In genomic region chrX:15163131-15163530, GRCh38 we compare ENCODE assay signal across 1 cellular context.
A peak's percentile ranks its signal among the peaks of the same experiment; 100 is the strongest.
TF ChIP-seq lines count a peak whose summit lies in the region.

No MANE protein-coding gene starts in this region.

TF ChIP-seq in K562, 482 proteins besides CTCF, POLR2A, EP300 and RAD21 (continued from another document):
- TF ChIP-seq USF1 (CRISPR knock-in tag; IDR thresholded peaks at IDR 0.05) (no peak), C11orf30 (IDR thresholded peaks at IDR 0.05; ENCODE audit: low read depth) (peak; percentile 61; the same call in 1 of the 2 replicates), MAFK (IDR thresholded peaks at IDR 0.05; ENCODE audit: low read length) (peak; percentile 57; the same call in 1 of the 2 replicates), MAFG (tag; conservative IDR thresholded peaks at IDR 0.05) (0 out of 2 replicates have a peak, but pooled peaks have one; percentile 24), ZNF436 (CRISPR knock-in tag; IDR thresholded peaks at IDR 0.05) (no peak), SMAD3 (CRISPR knock-in tag; conservative IDR thresholded peaks at IDR 0.05) (no peak)
